ENCODE assay signal across 12 cellular contexts in the genomic region with DNA sequence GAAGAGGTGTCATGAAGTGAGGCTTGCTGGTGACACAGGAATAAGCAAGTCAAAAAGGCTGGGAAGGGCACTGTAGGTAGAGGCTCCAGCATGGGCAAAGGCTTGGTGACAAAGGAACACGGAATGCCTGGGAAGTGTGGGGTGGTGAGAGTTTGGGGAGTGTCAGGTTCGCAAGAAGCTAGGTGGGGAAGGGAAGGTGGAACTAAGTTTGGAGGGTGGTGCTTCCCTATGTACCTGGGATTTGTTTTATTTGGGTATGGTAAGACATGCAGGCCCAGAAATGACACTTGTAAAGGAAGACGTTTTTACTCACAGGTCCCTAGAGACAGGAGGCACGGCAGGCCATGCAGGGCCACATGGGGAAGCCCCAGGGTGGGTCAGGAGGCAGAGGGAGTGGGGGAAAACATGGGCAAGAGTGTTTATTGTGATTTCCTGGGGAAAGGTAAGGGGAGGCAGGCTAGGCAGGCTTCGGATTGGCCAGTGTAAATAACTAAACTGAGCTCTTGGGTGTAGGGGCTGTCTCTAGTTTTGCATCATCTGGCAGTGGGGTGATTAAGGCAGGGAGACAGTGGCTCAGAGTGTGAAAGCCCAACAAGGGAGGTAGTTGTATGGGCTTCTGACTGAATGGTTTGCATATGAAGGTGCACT. TPM values are rescaled to one million over a fixed set of nuclear protein-coding genes. Genes with fewer than 3 reads are reported as not detected.
DNase-seq lines count a peak whose midpoint lies in the region; ATAC-seq and TF ChIP-seq lines count a peak whose summit lies in the region.
"Had no signal": no experiment of that assay in that cellular context is flagged by ENCODE, and none has a peak within 500 bp of the region (broad histone marks: within the 10 kb centered on the region; RNA-seq: fewer than 3 reads in every experiment).

No MANE protein-coding gene starts in this region.

- no peaks in the 10 kb centered on the region for H3K27me3 ChIP-seq in BLaER1 treated with 17β-estradiol and CSF1 and Interleukin-3, amounts not matched to agents 10 nM and 100 nM
- no peaks in the 10 kb centered on the region for H3K27me3 ChIP-seq in upper lobe of right lung
- H3K27me3 ChIP-seq: left lung had no signal

- H3K27ac ChIP-seq in BLaER1 treated with 17β-estradiol and CSF1 and Interleukin-3, amounts not matched to agents 10 nM and 100 nM = peak overlapping the region in 4 of 11 experiments; percentile 4 to 45 (median 24); a peak in 5 of 22 replicates
- H3K27ac ChIP-seq in upper lobe of right lung = no peak overlapping the region
- H3K27ac ChIP-seq: left lung, parathyroid adenoma had no signal

- ATAC-seq in GM19324 (IDR thresholded peaks at IDR 0.05; ENCODE audit: low FRiP score, unreplicated experiment) = peak; percentile 65
- peak; percentile 93 for ATAC-seq in HG02623 (IDR thresholded peaks at IDR 0.05; ENCODE audit: unreplicated experiment)
- peak; percentile 96 for ATAC-seq in HG03432 (IDR thresholded peaks at IDR 0.05; ENCODE audit: unreplicated experiment)
- ATAC-seq in upper lobe of right lung = no peak
- ATAC-seq: activated T-cell treated with anti-CD3 and anti-CD28 coated beads, Interleukin-2, amount 50 U/mL, for 4 hours; left lung had no signal

- peaks cover 21 to 36% (median 28%) of the 10 kb centered on the region in 10 experiments; a peak in 19 of 20 replicates for H3K4me1 ChIP-seq in BLaER1 treated with 17β-estradiol and CSF1 and Interleukin-3, amounts not matched to agents 10 nM and 100 nM
- H3K4me1 ChIP-seq in upper lobe of right lung = no peaks in the 10 kb centered on the region
- H3K4me1 ChIP-seq: left lung, parathyroid adenoma had no signal

- no peaks in the 10 kb centered on the region for H4K20me1 ChIP-seq in BLaER1 treated with 17β-estradiol and CSF1 and Interleukin-3, amounts not matched to agents 10 nM and 100 nM

- no peak for DNase-seq in stimulated activated CD4-positive, alpha-beta T cell treated with anti-CD3 and anti-CD28 coated beads, Interleukin-2, amount 100 ng/mL, for 48 hours
- DNase-seq in upper lobe of right lung = no peak
- DNase-seq in HCEC 1CT = no peak
- DNase-seq in activated naive CD4-positive, alpha-beta T cell treated with anti-CD3 and anti-CD28 coated beads, Interleukin-2, amount 50 U/mL, for 16 hours = no peak
- DNase-seq: activated T-cell treated with anti-CD3 and anti-CD28 coated beads, Interleukin-2, amount 50 U/mL, for 4 hours; DND-41; left lung had no signal

- intact Hi-C loops in upper lobe of right lung (cut with DNase I) = no loop called here

- peak overlapping the region; percentile 17 to 76 (median 58); a peak in 19 of 22 replicates for H3K4me2 ChIP-seq in BLaER1 treated with 17β-estradiol and CSF1 and Interleukin-3, amounts not matched to agents 10 nM and 100 nM

- H3K9ac ChIP-seq in BLaER1 treated with 17β-estradiol and CSF1 and Interleukin-3, amounts not matched to agents 10 nM and 100 nM = peak overlapping the region in 4 of 11 experiments; percentile 0 to 16 (median 12); a peak in 5 of 22 replicates
- H3K9ac ChIP-seq: parathyroid adenoma had no signal

- TF ChIP-seq CTCF in upper lobe of right lung (IDR thresholded peaks at IDR 0.05) = no peak

- peaks cover 17 to 47% (median 36%) of the 10 kb centered on the region in 11 experiments for H3K9me3 ChIP-seq in BLaER1 treated with 17β-estradiol and CSF1 and Interleukin-3, amounts not matched to agents 10 nM and 100 nM (replicated peaks in 1 of 11)
- no peaks in the 10 kb centered on the region for H3K9me3 ChIP-seq in upper lobe of right lung
- H3K9me3 ChIP-seq: left lung had no signal

- peaks cover 0 to 92% (median 19%) of the 10 kb centered on the region in 11 experiments; a peak in 16 of 22 replicates for H3K36me3 ChIP-seq in BLaER1 treated with 17β-estradiol and CSF1 and Interleukin-3, amounts not matched to agents 10 nM and 100 nM
- no peaks in the 10 kb centered on the region for H3K36me3 ChIP-seq in upper lobe of right lung
- H3K36me3 ChIP-seq: left lung had no signal

- H3K4me3 ChIP-seq in BLaER1 treated with 17β-estradiol and CSF1 and Interleukin-3, amounts not matched to agents 10 nM and 100 nM = no peak overlapping the region
- H3K4me3 ChIP-seq in upper lobe of right lung = no peak overlapping the region
- H3K4me3 ChIP-seq: left lung had no signal

RNA-seq across cellular contexts. Expression of a gene that starts 52.1 kb away (rescaled TPM):
- total RNA-seq in upper lobe of right lung = 0.43 TPM
